ENCODE assay signal across 2 cellular contexts in the genomic region with DNA sequence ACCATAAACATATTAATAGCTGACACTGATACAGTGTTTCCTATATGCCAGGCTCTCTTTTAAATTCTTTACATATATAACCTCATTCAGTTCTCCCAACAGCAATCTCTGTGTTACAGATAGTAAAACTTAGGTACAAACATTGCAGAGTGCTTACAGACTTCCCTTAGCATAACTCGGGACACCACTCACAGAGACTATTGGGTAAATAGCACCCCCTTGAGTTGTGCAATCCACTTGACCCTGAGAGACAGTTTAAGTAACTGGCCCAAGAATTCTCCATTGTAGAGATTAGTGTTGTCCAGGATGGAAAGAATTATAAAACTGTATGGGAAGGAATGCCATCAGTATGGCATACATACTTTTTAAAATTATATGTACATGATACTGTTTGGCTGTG.
TF ChIP-seq lines count a peak whose summit lies in the region.

No MANE protein-coding gene starts in this region.

TF ChIP-seq in IMR-90, 13 proteins besides CTCF, POLR2A, EP300 and RAD21 (continued from another document):
- TF ChIP-seq, protein P1, sequence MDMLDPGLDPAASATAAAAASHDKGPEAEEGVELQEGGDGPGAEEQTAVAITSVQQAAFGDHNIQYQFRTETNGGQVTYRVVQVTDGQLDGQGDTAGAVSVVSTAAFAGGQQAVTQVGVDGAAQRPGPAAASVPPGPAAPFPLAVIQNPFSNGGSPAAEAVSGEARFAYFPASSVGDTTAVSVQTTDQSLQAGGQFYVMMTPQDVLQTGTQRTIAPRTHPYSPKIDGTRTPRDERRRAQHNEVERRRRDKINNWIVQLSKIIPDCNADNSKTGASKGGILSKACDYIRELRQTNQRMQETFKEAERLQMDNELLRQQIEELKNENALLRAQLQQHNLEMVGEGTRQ (IDR thresholded peaks at IDR 0.05; ENCODE audit: low read depth, low read length), result no peak
- peak; percentile 20; the same call in 1 of the 2 replicates for TF ChIP-seq CEBPB (IDR thresholded peaks at IDR 0.05; ENCODE audit: low read depth, low read length)

TF ChIP-seq in HEK293T, 16 proteins besides CTCF, POLR2A, EP300 and RAD21 (continued from another document):
- TF ChIP-seq LEF1 (IDR thresholded peaks at IDR 0.05; ENCODE audit: borderline replicate concordance) (no peak), ARNT (IDR thresholded peaks at IDR 0.05) (no peak), HDGF (IDR thresholded peaks at IDR 0.05; ENCODE audit: borderline replicate concordance) (no peak), FOXM1 (IDR thresholded peaks at IDR 0.05; ENCODE audit: borderline replicate concordance) (no peak), CTBP1 (IDR thresholded peaks at IDR 0.05; ENCODE audit: borderline replicate concordance) (no peak), NFRKB (IDR thresholded peaks at IDR 0.05) (no peak)
